In genomic region chr19:3961007-3961406, GRCh38 we compare ENCODE assay signal across 1 cellular context.
TF ChIP-seq lines count a peak whose summit lies in the region.

No MANE protein-coding gene starts in this region.

TF ChIP-seq in HepG2, 621 proteins besides CTCF, POLR2A, EP300 and RAD21:
- TF ChIP-seq RBFOX2 (IDR thresholded peaks at IDR 0.05; ENCODE audit: low read depth, low read length) (peak; percentile 41), AGO2 (optimal IDR thresholded peaks at IDR 0.05; ENCODE audit: low read depth, low read length) (peak; percentile 67), HOXA7 (CRISPR knock-in tag; IDR thresholded peaks at IDR 0.05) (no peak), ZNF142 (CRISPR knock-in tag; IDR thresholded peaks at IDR 0.05) (no peak)
